19 cellular contexts compared by ENCODE assay signal in the genomic region with DNA sequence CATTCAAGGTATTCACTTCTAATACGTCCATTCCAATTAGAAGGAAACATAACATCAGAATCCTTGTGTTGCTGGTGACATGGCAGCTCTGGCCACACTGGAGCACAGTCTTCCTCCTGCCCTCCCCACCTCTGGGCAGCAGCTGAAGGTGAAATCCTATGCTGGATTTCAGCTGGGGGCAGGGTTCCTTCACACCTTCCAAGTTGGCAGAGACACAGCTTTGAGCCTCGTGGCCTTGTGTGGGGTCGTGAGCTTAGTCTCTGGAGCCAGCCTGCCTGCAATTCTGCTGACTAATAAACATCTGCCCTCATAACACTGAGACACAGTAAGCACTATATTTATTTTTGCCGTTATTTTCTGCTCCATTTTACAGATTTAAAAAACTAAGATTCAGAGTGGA.
DNase-seq lines count a peak whose midpoint lies in the region; ATAC-seq and TF ChIP-seq lines count a peak whose summit lies in the region.
"Had no signal": no experiment of that assay in that cellular context is flagged by ENCODE, and none has a peak within 500 bp of the region (broad histone marks: within the 10 kb centered on the region; RNA-seq: fewer than 3 reads in every experiment).

No MANE protein-coding gene starts in this region.

- POLR2A ChIA-PET in activated CD4-positive, alpha-beta memory T cell treated with anti-CD3 and anti-CD28 coated beads for 36 hours (lab: Charles Lee) = no interaction called here

- H3K36me3 Mint-ChIP-seq in activated CD4-positive, alpha-beta memory T cell treated with anti-CD3 and anti-CD28 coated beads for 36 hours = no peaks in the 10 kb centered on the region
- H3K36me3 Mint-ChIP-seq: CD14-positive monocyte; CD4-positive, alpha-beta memory T cell; IgD-negative memory B cell had no signal

- DNase-seq in NCI-H2196 (lab: John Stamatoyannopoulos, UW; ENCODE audit: unreplicated experiment) (peak; percentile 15), NCI-H2196 treated with DMSO at 0.1 percent for 48 hours (lab: John Stamatoyannopoulos, UW; ENCODE audit: unreplicated experiment) (no peak), RPMI7951 (ENCODE audit: low read depth) (peak; percentile 42), gastrocnemius medialis (peak; percentile 6 to 55)
- no peak for DNase-seq in activated CD4-positive, alpha-beta memory T cell treated with anti-CD3 and anti-CD28 coated beads for 36 hours
- DNase-seq: CD4-positive, alpha-beta memory T cell; DMS153; DMS79; GDM1; GOT3; H7 had no signal

- in situ Hi-C loops in gastrocnemius medialis (cut with MboI; ENCODE audit: low sequenced_read_pairs in 4 of 4) = loop anchor here in 2 of 4 donors (25.0 kb wide), 1 partner anchor 102 kb away; no protein-coding TSS in a partner anchor

- no peak for TF ChIP-seq CTCF in gastrocnemius medialis (IDR thresholded peaks at IDR 0.05 in 4 of 5, conservative IDR thresholded peaks at IDR 0.05 in 1 of 5)

- no peak for TF ChIP-seq POLR2A in gastrocnemius medialis (IDR thresholded peaks at IDR 0.05)

- H3K4me1 Mint-ChIP-seq in activated CD4-positive, alpha-beta memory T cell treated with anti-CD3 and anti-CD28 coated beads for 36 hours (ENCODE audit: low read depth) = peaks cover 2% of the 10 kb centered on the region
- H3K4me1 Mint-ChIP-seq: CD4-positive, alpha-beta memory T cell had no signal

- H3K27ac ChIP-seq in gastrocnemius medialis = peak overlapping the region in 2 of 4 donors; percentile 3 to 10
- H3K27ac ChIP-seq: 22Rv1, A549, BLaER1 had no signal

- H3K9me3 Mint-ChIP-seq in activated CD4-positive, alpha-beta memory T cell treated with anti-CD3 and anti-CD28 coated beads for 36 hours = no peaks in the 10 kb centered on the region

- no peak overlapping the region for H3K27ac Mint-ChIP-seq in activated CD4-positive, alpha-beta memory T cell treated with anti-CD3 and anti-CD28 coated beads for 36 hours
- H3K27ac Mint-ChIP-seq: CD14-positive monocyte; CD4-positive, alpha-beta memory T cell; IgD-negative memory B cell had no signal

- H3K4me1 ChIP-seq in gastrocnemius medialis = peaks cover 16 to 18% of the 10 kb centered on the region in 2 donors
- H3K4me1 ChIP-seq: A549 had no signal

- no peaks in the 10 kb centered on the region for H3K36me3 ChIP-seq in gastrocnemius medialis
- H3K36me3 ChIP-seq: BLaER1 had no signal

- H3K9me3 ChIP-seq in gastrocnemius medialis = no peaks in the 10 kb centered on the region

- no peak overlapping the region for H3K4me3 Mint-ChIP-seq in activated CD4-positive, alpha-beta memory T cell treated with anti-CD3 and anti-CD28 coated beads for 36 hours
- H3K4me3 Mint-ChIP-seq: CD14-positive monocyte, IgD-negative memory B cell had no signal

- no peaks in the 10 kb centered on the region for H3K27me3 Mint-ChIP-seq in activated CD4-positive, alpha-beta memory T cell treated with anti-CD3 and anti-CD28 coated beads for 36 hours

- CTCF ChIA-PET in activated CD4-positive, alpha-beta memory T cell treated with anti-CD3 and anti-CD28 coated beads for 36 hours (lab: Charles Lee) = no interaction called here

- H3K4me3 ChIP-seq in gastrocnemius medialis = no peak overlapping the region
- H3K4me3 ChIP-seq: A549, BLaER1 had no signal

- ATAC-seq in gastrocnemius medialis (peak; percentile 72 to 91), GM18861 (IDR thresholded peaks at IDR 0.05; ENCODE audit: unreplicated experiment) (no peak), GM18873 (IDR thresholded peaks at IDR 0.05; ENCODE audit: low FRiP score, unreplicated experiment) (no peak)
- ATAC-seq: A549, HepG2 had no signal

- intact Hi-C loops in gastrocnemius medialis (cut with DNase I; ENCODE audit: low total_unique reads) = no loop called here
- intact Hi-C loops in activated CD4-positive, alpha-beta memory T cell treated with anti-CD3 and anti-CD28 coated beads for 36 hours (cut with micrococcal nuclease) = no loop called here

- H3K27me3 ChIP-seq in gastrocnemius medialis = no peaks in the 10 kb centered on the region
- H3K27me3 ChIP-seq: BLaER1 had no signal

Comparison
In these comparisons a context has a peak if more than half of its experiments do, and no peak if none do; other contexts are left out.
1. DNase-seq: peak in NCI-H2196 (single experiment), RPMI7951 (single experiment) and gastrocnemius medialis (2 of 2); none in NCI-H2196 treated with DMSO at 0.1 percent for 48 hours (single experiment) and activated CD4-positive, alpha-beta memory T cell treated with anti-CD3 and anti-CD28 coated beads for 36 hours (single experiment).
2. ATAC-seq: peak in gastrocnemius medialis (2 of 2); none in GM18861 (single experiment) and GM18873 (single experiment).